8 cellular contexts compared by ENCODE assay signal in the genomic region with DNA sequence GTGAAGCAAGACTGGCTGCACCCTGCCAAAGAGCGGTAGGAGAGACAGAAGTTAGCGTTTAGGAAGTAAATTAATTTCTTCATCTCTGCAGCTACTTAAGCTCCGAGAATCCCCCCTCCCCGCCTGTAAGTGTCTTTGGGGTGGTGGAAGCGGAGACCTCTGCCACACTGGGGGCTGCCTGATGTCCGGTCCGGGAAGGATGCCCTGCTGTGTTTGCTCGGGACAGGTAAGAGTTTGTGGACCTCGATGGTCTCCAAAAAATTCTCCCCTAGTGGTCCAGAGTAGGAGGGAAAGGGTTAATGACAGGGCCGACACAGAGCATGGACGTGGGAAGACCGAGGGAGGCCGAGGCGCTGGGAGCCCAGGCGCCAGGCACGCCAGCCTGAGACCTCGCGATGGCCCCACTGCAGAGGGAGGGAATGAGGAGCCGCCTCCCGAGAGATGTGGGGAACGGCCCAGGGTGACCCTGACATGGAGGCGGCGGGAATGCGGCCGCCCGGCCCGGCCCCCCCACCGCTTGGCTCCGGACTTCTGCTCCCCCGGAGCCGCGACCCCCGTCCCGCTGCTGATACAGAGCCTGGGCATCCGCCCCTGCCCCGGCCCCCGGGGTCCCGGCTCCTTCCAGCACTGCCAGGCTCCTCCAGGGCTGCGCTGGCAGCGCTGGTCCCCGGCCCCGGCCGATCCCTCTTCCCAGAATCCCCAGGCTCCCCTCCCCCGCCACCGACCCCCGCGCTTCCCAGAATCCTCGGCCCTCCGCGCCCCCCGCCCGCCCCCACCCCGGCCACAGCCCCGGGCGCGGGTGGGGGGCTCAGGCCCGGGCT. TPM values are rescaled to one million over a fixed set of nuclear protein-coding genes. Genes with fewer than 3 reads are reported as not detected.
A peak's percentile ranks its signal among the peaks of the same experiment; 100 is the strongest.
DNase-seq lines count a peak whose midpoint lies in the region; ATAC-seq and TF ChIP-seq lines count a peak whose summit lies in the region.

No MANE protein-coding gene starts in this region.

- H3K4me3 ChIP-seq in NT2/D1 (ENCODE audit: insufficient read length, low read depth) (peak overlapping the region; percentile 87), choroid plexus epithelial cell (ENCODE audit: low read depth, low read length) (peak overlapping the region; percentile 97), subcutaneous abdominal adipose tissue (ENCODE audit: low read depth in 1 of 5, low read length in 5 of 5) (peak overlapping the region; percentile 61 to 91 (median 86))

- DNase-seq in NOMO-1 treated with DMSO at 0.1 percent for 48 hours (lab: John Stamatoyannopoulos, UW; ENCODE audit: unreplicated experiment) (peak; percentile 46), NOMO-1 treated with dmso at 0.1 percent for 144 hours (lab: John Stamatoyannopoulos, UW; ENCODE audit: unreplicated experiment) (no peak), NT2/D1 (ENCODE audit: low read depth, low spot score) (no peak), choroid plexus epithelial cell (ENCODE audit: low read depth) (peak; percentile 77), left lobe of liver (ENCODE audit: low spot score) (no peak), NCI-H1694 (lab: John Stamatoyannopoulos, UW) (no peak)

- peak overlapping the region; percentile 75 for H3K27ac ChIP-seq in subcutaneous abdominal adipose tissue (ENCODE audit: low read depth, low read length)

- H3K27me3 ChIP-seq in NT2/D1 (ENCODE audit: insufficient read depth, insufficient read length) (no peaks in the 10 kb centered on the region), subcutaneous abdominal adipose tissue (ENCODE audit: control insufficient read depth in 5 of 5, insufficient read depth in 4 of 5, low read length in 5 of 5) (no peaks in the 10 kb centered on the region)

- TF ChIP-seq CTCF in choroid plexus epithelial cell (conservative IDR thresholded peaks at IDR 0.05; ENCODE audit: low read depth, low read length): no peak

- H3K9me3 ChIP-seq in NT2/D1 (ENCODE audit: insufficient read depth, low read length) (no peaks in the 10 kb centered on the region), subcutaneous abdominal adipose tissue (ENCODE audit: control insufficient read depth in 5 of 5, low read length in 5 of 5) (no peaks in the 10 kb centered on the region)

- H3K9ac ChIP-seq in NT2/D1 (ENCODE audit: insufficient read length, low read depth) (peak overlapping the region; percentile 98), subcutaneous abdominal adipose tissue (ENCODE audit: low read length in 5 of 5) (peak overlapping the region; percentile 48 to 93 (median 88))

- H3K4me1 ChIP-seq in NT2/D1 (ENCODE audit: insufficient read depth, insufficient read length) (peaks cover 2% of the 10 kb centered on the region), subcutaneous abdominal adipose tissue (ENCODE audit: control insufficient read depth in 5 of 5, insufficient read depth in 5 of 5, low read length in 5 of 5) (peaks cover 4 to 30% (median 23%) of the 10 kb centered on the region in 5 donors)

- peaks cover 46% of the 10 kb centered on the region for H3K36me3 ChIP-seq in NT2/D1 (ENCODE audit: insufficient read depth, insufficient read length, low read length)
- peaks cover 0 to 26% (median 25%) of the 10 kb centered on the region in 5 donors for H3K36me3 ChIP-seq in subcutaneous abdominal adipose tissue (ENCODE audit: control insufficient read depth in 5 of 5, insufficient read depth in 5 of 5, low read length in 5 of 5)

- peak; percentile 66 for ATAC-seq in left lobe of liver
- no peak for ATAC-seq in HG03097 (IDR thresholded peaks at IDR 0.05; ENCODE audit: low FRiP score, unreplicated experiment)

RNA-seq across cellular contexts. Expression of a gene that starts 0.7 kb away (rescaled TPM):
- total RNA-seq in left lobe of liver: 4.6 TPM

RNA-seq across cellular contexts. Expression of a gene that starts 24.2 kb away (rescaled TPM):
- 35.7 TPM for total RNA-seq in left lobe of liver

RNA-seq across cellular contexts. Expression of a gene that starts 24.5 kb away (rescaled TPM):
- 0.40 TPM for total RNA-seq in left lobe of liver

RNA-seq across cellular contexts. Expression of a gene that starts 38.1 kb away (rescaled TPM):
- 23.0 TPM for total RNA-seq in left lobe of liver

Comparison
In these comparisons a context has a peak if more than half of its experiments do, and no peak if none do; other contexts are left out.
1. DNase-seq: peak in NOMO-1 treated with DMSO at 0.1 percent for 48 hours (single experiment) and choroid plexus epithelial cell (single experiment); none in NOMO-1 treated with dmso at 0.1 percent for 144 hours (single experiment), NT2/D1 (single experiment), left lobe of liver (single experiment) and NCI-H1694 (single experiment).
2. Peak in every context shown above with its lines, with median percentiles within 50 percentile points of each other: H3K4me3 ChIP-seq.